Comparison of ENCODE assay signal across 24 cellular contexts in the genomic region with DNA sequence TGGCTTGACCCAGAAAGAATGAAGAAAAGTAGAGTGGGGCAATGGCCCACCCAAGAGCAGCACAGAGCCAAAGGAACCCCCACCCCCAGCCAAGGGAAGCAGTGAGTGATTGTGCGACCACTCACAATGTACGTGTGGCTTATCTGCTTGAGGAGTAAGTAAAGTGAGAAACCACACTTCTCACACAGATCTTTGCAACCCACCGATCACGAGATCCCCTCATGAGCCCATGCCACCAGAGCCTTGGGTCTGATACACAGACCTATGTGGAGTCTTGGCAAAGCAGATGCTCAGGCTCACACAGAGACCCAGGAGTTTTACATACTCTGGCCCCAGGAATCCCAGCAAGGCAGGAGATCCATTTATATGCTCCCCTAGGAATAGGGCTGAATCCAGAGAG. TPM values are rescaled to one million over a fixed set of nuclear protein-coding genes. Genes with fewer than 3 reads are reported as not detected.
"Had no signal": no experiment of that assay in that cellular context is flagged by ENCODE, and none has a peak within 500 bp of the region (broad histone marks: within the 10 kb centered on the region; RNA-seq: fewer than 3 reads in every experiment).

No MANE protein-coding gene starts in this region.

- ATAC-seq: Panc1, PC-3, Right ventricle myocardium inferior, SK-N-SH treated with all-trans-retinoic acid at 6 μM for 48 hours had no signal

- H3K4me1 Mint-ChIP-seq: IgD-negative memory B cell had no signal

- FAIRE-seq: HTR-8/SVneo had no signal

- H3K27ac Mint-ChIP-seq: IgD-negative memory B cell had no signal

- H3K9me3 ChIP-seq: SJCRH30 had no signal

- H3K27me3 ChIP-seq: SJCRH30 had no signal

- H3K27ac ChIP-seq: HL-60, SJCRH30 had no signal

- H3K36me3 ChIP-seq: SJCRH30 had no signal

- H3K4me1 ChIP-seq: SJCRH30 had no signal

- H3K4me3 ChIP-seq: SJCRH30 had no signal

- DNase-seq: KBM-7, NCI-H1048, NCI-H1105, NCI-H1417, NCI-H1436 treated with DMSO at 0.1 percent for 48 hours, NCI-H1694, NCI-H187 treated with DMSO at 0.1 percent for 48 hours, NCI-H2029 treated with DMSO at 0.1 percent for 48 hours, NCI-H2171 treated with DMSO at 0.1 percent for 48 hours, NCI-H526 treated with DMSO at 0.1 percent for 48 hours, NCI-H774, PC-3, SHP77 treated with DMSO at 0.1 percent for 48 hours, SJCRH30 had no signal

RNA-seq across cellular contexts. Expression of a gene that starts 14.0 kb away (rescaled TPM):
- total RNA-seq: LHCN-M2, MCF 10A, NCI-H460, OCI-LY7, PC-3, SJCRH30 had no signal
- polyA plus RNA-seq: IgD-negative memory B cell had no signal

RNA-seq across cellular contexts. Expression of a gene that starts 18.3 kb away (rescaled TPM):
- total RNA-seq: LHCN-M2, MCF 10A, NCI-H460, OCI-LY7, PC-3, Right ventricle myocardium inferior, SJCRH30 had no signal
- polyA plus RNA-seq: IgD-negative memory B cell had no signal

RNA-seq across cellular contexts. Expression of a gene that starts 52.8 kb away (rescaled TPM):
- total RNA-seq: LHCN-M2, MCF 10A, NCI-H460, PC-3, SJCRH30 had no signal
- polyA plus RNA-seq: IgD-negative memory B cell had no signal
